In the genomic region with DNA sequence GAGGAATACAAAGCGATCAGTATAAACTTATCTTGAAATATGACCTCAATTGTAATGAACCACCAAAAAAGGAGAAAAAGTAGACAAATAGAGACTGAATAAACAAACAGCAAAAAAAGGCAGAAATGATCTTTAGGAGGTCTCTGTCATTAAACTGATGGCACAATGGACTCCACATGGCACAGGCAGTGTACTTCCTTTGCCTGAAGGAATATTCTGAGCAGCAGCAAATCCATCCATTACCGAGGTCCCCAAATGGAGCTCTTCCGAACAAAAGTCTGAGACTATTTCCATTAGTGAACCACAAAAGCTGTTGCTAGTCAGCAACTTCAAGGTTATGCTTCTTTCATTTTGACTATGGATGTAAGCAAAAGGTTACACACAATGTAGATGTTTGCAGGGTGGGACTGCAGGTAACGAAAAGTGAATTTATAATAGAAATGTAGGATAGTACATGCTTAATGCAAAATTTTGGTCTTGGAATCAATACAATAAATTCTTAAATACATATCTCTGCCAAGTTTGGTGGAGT, we compare ENCODE assay signal across 1 cellular context.
TF ChIP-seq lines count a peak whose summit lies in the region.

No MANE protein-coding gene starts in this region.

TF ChIP-seq in HepG2, 621 proteins besides CTCF, POLR2A, EP300 and RAD21 (continued from another document):
- TF ChIP-seq ZBTB34 (CRISPR knock-in tag; IDR thresholded peaks at IDR 0.05) (no peak), RAD51 (IDR thresholded peaks at IDR 0.05; ENCODE audit: borderline replicate concordance) (no peak), ZFP37 (CRISPR knock-in tag; IDR thresholded peaks at IDR 0.05; ENCODE audit: borderline replicate concordance) (no peak), GABPA (IDR thresholded peaks at IDR 0.05; ENCODE audit: low read depth, low read length) (no peak), GABPA (CRISPR knock-in tag; IDR thresholded peaks at IDR 0.05; ENCODE audit: low read depth) (no peak), MAF1 (CRISPR knock-in tag; IDR thresholded peaks at IDR 0.05; ENCODE audit: borderline replicate concordance) (no peak), ISL2 (CRISPR knock-in tag; IDR thresholded peaks at IDR 0.05) (no peak), ZEB1 (IDR thresholded peaks at IDR 0.05; ENCODE audit: insufficient replicate concordance, low read depth) (no peak), ZNF362 (CRISPR knock-in tag; IDR thresholded peaks at IDR 0.05; ENCODE audit: borderline replicate concordance) (no peak), ZNF121 (CRISPR knock-in tag; IDR thresholded peaks at IDR 0.05) (no peak)
